16 cellular contexts compared by ENCODE assay signal in the genomic region with DNA sequence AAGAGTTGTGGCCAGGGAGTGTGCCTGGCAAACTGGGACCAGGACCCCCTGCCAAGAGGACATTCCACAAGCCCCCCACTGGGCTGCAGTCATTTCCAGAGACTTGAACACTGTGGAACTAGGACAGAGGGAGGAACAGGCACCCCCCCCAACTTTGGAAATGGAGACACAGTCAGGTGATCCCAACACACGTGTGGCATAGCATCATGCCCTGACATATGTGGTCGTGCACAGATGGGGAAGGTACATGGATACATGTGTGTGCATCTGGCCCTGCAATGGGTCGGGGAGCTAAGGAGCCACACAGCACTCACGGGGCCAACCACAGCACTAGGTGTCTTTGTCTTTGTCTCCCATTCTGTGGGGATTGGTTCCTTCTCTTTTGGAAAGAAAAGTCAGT. TPM values are rescaled to one million over a fixed set of nuclear protein-coding genes. Genes with fewer than 3 reads are reported as not detected.
DNase-seq lines count a peak whose midpoint lies in the region; ATAC-seq and TF ChIP-seq lines count a peak whose summit lies in the region.
"Had no signal": no experiment of that assay in that cellular context is flagged by ENCODE, and none has a peak within 500 bp of the region (broad histone marks: within the 10 kb centered on the region; RNA-seq: fewer than 3 reads in every experiment).

No MANE protein-coding gene starts in this region.

- peaks cover 30% of the 10 kb centered on the region for H3K27me3 Mint-ChIP-seq in activated CD8-positive, alpha-beta memory T cell treated with anti-CD3 and anti-CD28 coated beads, Interleukin-2, amount 10 ng/mL, durations not matched to agents 7 days and 5 days

- peak; percentile 38 for DNase-seq in activated CD8-positive, alpha-beta memory T cell treated with anti-CD3 and anti-CD28 coated beads, Interleukin-2, amount 10 ng/mL, durations not matched to agents 7 days and 5 days
- DNase-seq in coronary artery (ENCODE audit: low spot score) (peak; percentile 45), NCI-H748 treated with DMSO at 0.1 percent for 48 hours (lab: John Stamatoyannopoulos, UW) (no peak)
- no peak for DNase-seq in stimulated activated effector memory CD8-positive, alpha-beta T cell treated with anti-CD3 and anti-CD28 coated beads, Interleukin-12 subunit alpha, Interleukin-12 subunit beta, amount 100 ng/mL, for 72 hours (ENCODE audit: low spot score in 2 of 2)
- DNase-seq in activated CD4-positive, CD25-positive, alpha-beta regulatory T cell treated with anti-CD3 and anti-CD28 coated beads, Interleukin-2, amount 50 U/mL, for 72 hours, result no peak
- DNase-seq: C1 segment of cervical spinal cord, DMS79, GOT3 had no signal

- CTCF ChIA-PET in activated CD8-positive, alpha-beta memory T cell treated with anti-CD3 and anti-CD28 coated beads, Interleukin-2, amount 10 ng/mL, durations not matched to agents 7 days and 5 days (lab: Charles Lee), result interaction anchor here (1.5 to 1.6 kb wide), 2 partner anchors 12 to 63 kb away, joined by 3 to 5 read pairs; no protein-coding TSS in a partner anchor

- no peak overlapping the region for H3K27ac Mint-ChIP-seq in activated CD8-positive, alpha-beta memory T cell treated with anti-CD3 and anti-CD28 coated beads, Interleukin-2, amount 10 ng/mL, durations not matched to agents 7 days and 5 days
- peak overlapping the region; percentile 74 for H3K27ac Mint-ChIP-seq in stimulated activated effector memory CD8-positive, alpha-beta T cell treated with anti-CD3 and anti-CD28 coated beads, Interleukin-12 subunit alpha, Interleukin-12 subunit beta, amount 100 ng/mL, for 72 hours
- H3K27ac Mint-ChIP-seq: B cell; CD4-positive, alpha-beta T cell had no signal

- no peaks in the 10 kb centered on the region for H3K9me3 Mint-ChIP-seq in activated CD8-positive, alpha-beta memory T cell treated with anti-CD3 and anti-CD28 coated beads, Interleukin-2, amount 10 ng/mL, durations not matched to agents 7 days and 5 days (ENCODE audit: low read depth)
- H3K9me3 Mint-ChIP-seq in stimulated activated effector memory CD8-positive, alpha-beta T cell treated with anti-CD3 and anti-CD28 coated beads, Interleukin-12 subunit alpha, Interleukin-12 subunit beta, amount 100 ng/mL, for 72 hours, result no peaks in the 10 kb centered on the region
- H3K9me3 Mint-ChIP-seq: CD4-positive, alpha-beta T cell had no signal

- H3K4me3 Mint-ChIP-seq in activated CD8-positive, alpha-beta memory T cell treated with anti-CD3 and anti-CD28 coated beads, Interleukin-2, amount 10 ng/mL, durations not matched to agents 7 days and 5 days, result no peak overlapping the region
- H3K4me3 Mint-ChIP-seq in stimulated activated effector memory CD8-positive, alpha-beta T cell treated with anti-CD3 and anti-CD28 coated beads, Interleukin-12 subunit alpha, Interleukin-12 subunit beta, amount 100 ng/mL, for 72 hours, result no peak overlapping the region
- H3K4me3 Mint-ChIP-seq: B cell; CD4-positive, alpha-beta T cell had no signal

- peaks cover 52 to 57% of the 10 kb centered on the region in 2 experiments for H3K4me1 ChIP-seq in neutrophil (ENCODE audit: control insufficient read depth in 1 of 2, insufficient read depth in 1 of 2, low read depth in 1 of 2, low read length in 1 of 2)
- H3K4me1 ChIP-seq: HAP-1 had no signal

- TF ChIP-seq CTCF in coronary artery (IDR thresholded peaks at IDR 0.05) (no peak), neutrophil (IDR thresholded peaks at IDR 0.05) (no peak)

- H3K27me3 ChIP-seq in neutrophil, result no peaks in the 10 kb centered on the region

- no peak overlapping the region for H3K4me3 ChIP-seq in coronary artery
- H3K4me3 ChIP-seq in neutrophil (ENCODE audit: low read depth in 1 of 2, low read length in 1 of 2), result no peak overlapping the region
- H3K4me3 ChIP-seq: GM12878, HAP-1 had no signal

- peaks cover 14% of the 10 kb centered on the region for H3K4me1 Mint-ChIP-seq in activated CD8-positive, alpha-beta memory T cell treated with anti-CD3 and anti-CD28 coated beads, Interleukin-2, amount 10 ng/mL, durations not matched to agents 7 days and 5 days
- peaks cover 12% of the 10 kb centered on the region for H3K4me1 Mint-ChIP-seq in stimulated activated effector memory CD8-positive, alpha-beta T cell treated with anti-CD3 and anti-CD28 coated beads, Interleukin-12 subunit alpha, Interleukin-12 subunit beta, amount 100 ng/mL, for 72 hours

- no peak for ATAC-seq in activated CD8-positive, alpha-beta memory T cell treated with anti-CD3 and anti-CD28 coated beads, Interleukin-2, amount 10 ng/mL, durations not matched to agents 7 days and 5 days
- no peak for ATAC-seq in stimulated activated effector memory CD8-positive, alpha-beta T cell treated with anti-CD3 and anti-CD28 coated beads, Interleukin-12 subunit alpha, Interleukin-12 subunit beta, amount 100 ng/mL, for 72 hours
- no peak for ATAC-seq in GM21390 (IDR thresholded peaks at IDR 0.05; ENCODE audit: unreplicated experiment)
- ATAC-seq: GM12878 had no signal

- H3K36me3 Mint-ChIP-seq in activated CD8-positive, alpha-beta memory T cell treated with anti-CD3 and anti-CD28 coated beads, Interleukin-2, amount 10 ng/mL, durations not matched to agents 7 days and 5 days, result no peaks in the 10 kb centered on the region
- H3K36me3 Mint-ChIP-seq in stimulated activated effector memory CD8-positive, alpha-beta T cell treated with anti-CD3 and anti-CD28 coated beads, Interleukin-12 subunit alpha, Interleukin-12 subunit beta, amount 100 ng/mL, for 72 hours, result no peaks in the 10 kb centered on the region

- no peak overlapping the region for H3K27ac ChIP-seq in coronary artery
- peak overlapping the region; percentile 88 for H3K27ac ChIP-seq in neutrophil

- H3K36me3 ChIP-seq in neutrophil, result no peaks in the 10 kb centered on the region
- H3K36me3 ChIP-seq: HAP-1 had no signal

- H3K9me3 ChIP-seq in neutrophil, result no peaks in the 10 kb centered on the region
- H3K9me3 ChIP-seq: HAP-1 had no signal

RNA-seq across cellular contexts. Expression of gene TFF3, which starts 6.6 kb away (rescaled TPM):
- not detected for total RNA-seq in activated CD8-positive, alpha-beta memory T cell treated with anti-CD3 and anti-CD28 coated beads, Interleukin-2, amount 10 ng/mL, durations not matched to agents 7 days and 5 days
- total RNA-seq: B cell; CD4-positive, alpha-beta T cell; G401; GM12878; HT1080 had no signal

RNA-seq across cellular contexts. Expression of gene TFF2, which starts 28.9 kb away (rescaled TPM):
- not detected for total RNA-seq in activated CD8-positive, alpha-beta memory T cell treated with anti-CD3 and anti-CD28 coated beads, Interleukin-2, amount 10 ng/mL, durations not matched to agents 7 days and 5 days
- total RNA-seq: B cell; CD4-positive, alpha-beta T cell; G401; GM12878; HT1080 had no signal

RNA-seq across cellular contexts. Expression of gene TFF1, which starts 44.5 kb away (rescaled TPM):
- total RNA-seq in activated CD8-positive, alpha-beta memory T cell treated with anti-CD3 and anti-CD28 coated beads, Interleukin-2, amount 10 ng/mL, durations not matched to agents 7 days and 5 days, result not detected
- total RNA-seq: B cell; CD4-positive, alpha-beta T cell; G401; GM12878; HT1080 had no signal

Comparison
In these comparisons a context has a peak if more than half of its experiments do, and no peak if none do; other contexts are left out.
1. DNase-seq: peak in activated CD8-positive, alpha-beta memory T cell treated with anti-CD3 and anti-CD28 coated beads, Interleukin-2, amount 10 ng/mL, durations not matched to agents 7 days and 5 days (single experiment) and coronary artery (single experiment); none in stimulated activated effector memory CD8-positive, alpha-beta T cell treated with anti-CD3 and anti-CD28 coated beads, Interleukin-12 subunit alpha, Interleukin-12 subunit beta, amount 100 ng/mL, for 72 hours (0 of 2), activated CD4-positive, CD25-positive, alpha-beta regulatory T cell treated with anti-CD3 and anti-CD28 coated beads, Interleukin-2, amount 50 U/mL, for 72 hours (single experiment) and NCI-H748 treated with DMSO at 0.1 percent for 48 hours (single experiment).